17 cellular contexts compared by ENCODE assay signal in the genomic region with DNA sequence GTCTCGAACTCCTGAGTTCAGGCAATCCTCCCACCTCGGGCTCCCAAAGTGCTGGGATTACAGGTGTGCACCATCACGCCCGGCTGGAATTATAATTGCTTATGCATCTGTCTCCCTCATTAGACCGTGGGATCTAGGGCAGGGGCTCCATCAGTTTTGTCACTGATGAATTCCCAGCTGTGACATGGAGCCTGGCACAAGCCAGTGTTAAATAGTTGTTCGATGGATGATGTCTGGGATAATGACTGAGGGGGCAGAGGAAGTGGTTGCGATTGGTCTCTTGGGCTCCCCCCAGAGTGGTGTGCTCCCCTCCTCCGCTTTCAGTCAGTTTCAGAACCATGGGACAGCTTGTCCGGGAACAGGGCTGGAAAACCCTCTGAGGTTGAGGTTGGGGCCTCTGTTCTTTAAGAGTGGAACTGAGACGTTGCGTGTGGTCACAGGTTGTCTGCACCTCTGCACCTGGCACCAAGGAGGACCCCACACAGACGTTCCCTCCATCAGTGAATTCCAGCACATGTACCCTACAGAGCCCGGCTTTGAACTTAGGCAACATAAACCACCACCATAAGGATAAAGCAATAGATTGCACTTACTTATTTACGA. TPM values are rescaled to one million over a fixed set of nuclear protein-coding genes. Genes with fewer than 3 reads are reported as not detected.
DNase-seq lines count a peak whose midpoint lies in the region; ATAC-seq and TF ChIP-seq lines count a peak whose summit lies in the region.
"Had no signal": no experiment of that assay in that cellular context is flagged by ENCODE, and none has a peak within 500 bp of the region (broad histone marks: within the 10 kb centered on the region; RNA-seq: fewer than 3 reads in every experiment).

No MANE protein-coding gene starts in this region.

- H3K27ac Mint-ChIP-seq in activated CD8-positive, alpha-beta T cell treated with anti-CD3 and anti-CD28 coated beads, Interleukin-2, amount 10 ng/mL, durations not matched to agents 7 days and 5 days, result no peak overlapping the region
- no peak overlapping the region for H3K27ac Mint-ChIP-seq in activated CD8-positive, alpha-beta T cell treated with anti-CD3 and anti-CD28 coated beads for 36 hours
- H3K27ac Mint-ChIP-seq in activated B cell treated with CpG ODN at 0.5 μM for 24 hours, result peak overlapping the region; percentile 14
- H3K27ac Mint-ChIP-seq in stimulated activated memory B cell treated with anti-CD40 and anti-IgM and Interleukin-4, amounts not matched to agents 10 μg/mL and 1 μg/mL and 100 μg/mL, for 72 hours, result peak overlapping the region; percentile 74

- ATAC-seq in activated CD8-positive, alpha-beta T cell treated with anti-CD3 and anti-CD28 coated beads, Interleukin-2, amount 10 ng/mL, durations not matched to agents 7 days and 5 days, result no peak
- ATAC-seq in activated CD8-positive, alpha-beta T cell treated with anti-CD3 and anti-CD28 coated beads for 36 hours, result no peak
- ATAC-seq in activated B cell treated with CpG ODN at 0.5 μM for 24 hours (ENCODE audit: low read depth) (no peak), lung (ENCODE audit: insufficient read depth, low FRiP score) (no peak), upper lobe of right lung (no peak)
- ATAC-seq in stimulated activated memory B cell treated with anti-CD40 and anti-IgM and Interleukin-4, amounts not matched to agents 10 μg/mL and 1 μg/mL and 100 μg/mL, for 72 hours, result no peak
- ATAC-seq: A549, HCT116, HepG2 had no signal

- no peaks in the 10 kb centered on the region for H3K27me3 ChIP-seq in lung (ENCODE audit: control insufficient read depth, insufficient read depth)
- H3K27me3 ChIP-seq in upper lobe of right lung, result no peaks in the 10 kb centered on the region
- H3K27me3 ChIP-seq: BE2C had no signal

- DNase-seq in activated CD8-positive, alpha-beta T cell treated with anti-CD3 and anti-CD28 coated beads, Interleukin-2, amount 10 ng/mL, durations not matched to agents 7 days and 5 days, result peak; percentile 9
- no peak for DNase-seq in activated CD8-positive, alpha-beta T cell treated with anti-CD3 and anti-CD28 coated beads for 36 hours
- DNase-seq in activated B cell treated with CpG ODN at 0.5 μM for 24 hours (no peak), lung (ENCODE audit: low spot score) (peak; percentile 25), upper lobe of right lung (no peak), activated T-cell treated with anti-CD3 and anti-CD28 coated beads for 4 hours (no peak)
- DNase-seq: BE2C; CD4-positive, alpha-beta memory T cell; DMS79; GM23248 had no signal

- no peak for TF ChIP-seq CTCF in activated CD8-positive, alpha-beta T cell treated with anti-CD3 and anti-CD28 coated beads for 36 hours (IDR thresholded peaks at IDR 0.05)
- TF ChIP-seq CTCF in activated B cell treated with CpG ODN at 0.5 μM for 24 hours (IDR thresholded peaks at IDR 0.05) (no peak), lung (IDR thresholded peaks at IDR 0.05; ENCODE audit: control extremely low read depth, extremely low read depth) (no peak), upper lobe of right lung (IDR thresholded peaks at IDR 0.05) (no peak)

- CTCF ChIA-PET in activated CD8-positive, alpha-beta T cell treated with anti-CD3 and anti-CD28 coated beads, Interleukin-2, amount 10 ng/mL, durations not matched to agents 7 days and 5 days (lab: Charles Lee), result interaction anchor here (0.6 to 8.0 kb wide), 7 partner anchors 24 to 185 kb away, joined by 3 to 138 read pairs (median 3); no protein-coding TSS in a partner anchor
- CTCF ChIA-PET in activated CD8-positive, alpha-beta T cell treated with anti-CD3 and anti-CD28 coated beads for 36 hours (lab: Charles Lee), result interaction anchor here (0.8 to 3.9 kb wide), 6 partner anchors 29 to 188 kb away, joined by 3 to 16 read pairs (median 6); no protein-coding TSS in a partner anchor
- CTCF ChIA-PET in activated B cell treated with CpG ODN at 0.5 μM for 24 hours (lab: Charles Lee), result interaction anchor here (1.0 to 1.9 kb wide), 5 partner anchors 24 to 183 kb away, joined by 4 to 8 read pairs (median 5); no protein-coding TSS in a partner anchor

- H3K4me3 Mint-ChIP-seq in activated CD8-positive, alpha-beta T cell treated with anti-CD3 and anti-CD28 coated beads, Interleukin-2, amount 10 ng/mL, durations not matched to agents 7 days and 5 days, result no peak overlapping the region
- H3K4me3 Mint-ChIP-seq in activated CD8-positive, alpha-beta T cell treated with anti-CD3 and anti-CD28 coated beads for 36 hours, result no peak overlapping the region
- H3K4me3 Mint-ChIP-seq in activated B cell treated with CpG ODN at 0.5 μM for 24 hours, result no peak overlapping the region
- no peak overlapping the region for H3K4me3 Mint-ChIP-seq in stimulated activated memory B cell treated with anti-CD40 and anti-IgM and Interleukin-4, amounts not matched to agents 10 μg/mL and 1 μg/mL and 100 μg/mL, for 72 hours
- H3K4me3 Mint-ChIP-seq: CD4-positive, alpha-beta memory T cell had no signal

- H3K27me3 Mint-ChIP-seq in activated CD8-positive, alpha-beta T cell treated with anti-CD3 and anti-CD28 coated beads, Interleukin-2, amount 10 ng/mL, durations not matched to agents 7 days and 5 days (ENCODE audit: low read depth), result peaks cover 2% of the 10 kb centered on the region
- no peaks in the 10 kb centered on the region for H3K27me3 Mint-ChIP-seq in activated CD8-positive, alpha-beta T cell treated with anti-CD3 and anti-CD28 coated beads for 36 hours
- H3K27me3 Mint-ChIP-seq in activated B cell treated with CpG ODN at 0.5 μM for 24 hours, result no peaks in the 10 kb centered on the region
- H3K27me3 Mint-ChIP-seq in stimulated activated memory B cell treated with anti-CD40 and anti-IgM and Interleukin-4, amounts not matched to agents 10 μg/mL and 1 μg/mL and 100 μg/mL, for 72 hours, result peaks cover 3% of the 10 kb centered on the region
- H3K27me3 Mint-ChIP-seq: CD4-positive, alpha-beta memory T cell had no signal

- no peak overlapping the region for H3K27ac ChIP-seq in lung (ENCODE audit: low read depth in 1 of 2, low read length in 1 of 2)
- no peak overlapping the region for H3K27ac ChIP-seq in upper lobe of right lung
- H3K27ac ChIP-seq: C4-2B, GM23248 had no signal

- peaks cover 0 to 1% of the 10 kb centered on the region in 2 donors for H3K9me3 ChIP-seq in lung (ENCODE audit: control insufficient read depth in 2 of 2, insufficient read depth in 1 of 2, low read length in 1 of 2)
- no peaks in the 10 kb centered on the region for H3K9me3 ChIP-seq in upper lobe of right lung
- H3K9me3 ChIP-seq: A549, BE2C had no signal

- no peaks in the 10 kb centered on the region for H3K4me1 ChIP-seq in lung (ENCODE audit: control insufficient read depth in 2 of 2, insufficient read depth in 2 of 2, low read length in 2 of 2)
- no peaks in the 10 kb centered on the region for H3K4me1 ChIP-seq in upper lobe of right lung
- H3K4me1 ChIP-seq: BE2C had no signal

- H3K4me3 ChIP-seq in lung, result no peak overlapping the region
- no peak overlapping the region for H3K4me3 ChIP-seq in upper lobe of right lung
- H3K4me3 ChIP-seq: A549, GM23248 had no signal

- H3K36me3 Mint-ChIP-seq in activated CD8-positive, alpha-beta T cell treated with anti-CD3 and anti-CD28 coated beads, Interleukin-2, amount 10 ng/mL, durations not matched to agents 7 days and 5 days (ENCODE audit: low read depth), result no peaks in the 10 kb centered on the region
- no peaks in the 10 kb centered on the region for H3K36me3 Mint-ChIP-seq in activated CD8-positive, alpha-beta T cell treated with anti-CD3 and anti-CD28 coated beads for 36 hours (ENCODE audit: low read depth)
- no peaks in the 10 kb centered on the region for H3K36me3 Mint-ChIP-seq in activated B cell treated with CpG ODN at 0.5 μM for 24 hours (ENCODE audit: low read depth)
- no peaks in the 10 kb centered on the region for H3K36me3 Mint-ChIP-seq in stimulated activated memory B cell treated with anti-CD40 and anti-IgM and Interleukin-4, amounts not matched to agents 10 μg/mL and 1 μg/mL and 100 μg/mL, for 72 hours
- H3K36me3 Mint-ChIP-seq: CD4-positive, alpha-beta memory T cell had no signal

- 87 to 90% methylated on average over 14 of the region's 14 CpGs for WGBS in lung, 2 donors

- intact Hi-C loops in activated CD8-positive, alpha-beta T cell treated with anti-CD3 and anti-CD28 coated beads for 36 hours (cut with micrococcal nuclease), result loop anchor here (5.0 to 10.0 kb wide), 2 partner anchors 71 to 163 kb away; no protein-coding TSS in a partner anchor
- intact Hi-C loops in activated B cell treated with CpG ODN at 0.5 μM for 24 hours (cut with micrococcal nuclease) (no loop called here), upper lobe of right lung (cut with DNase I) (no loop called here)

- H3K9me3 Mint-ChIP-seq in activated CD8-positive, alpha-beta T cell treated with anti-CD3 and anti-CD28 coated beads, Interleukin-2, amount 10 ng/mL, durations not matched to agents 7 days and 5 days (ENCODE audit: insufficient read depth), result no peaks in the 10 kb centered on the region
- H3K9me3 Mint-ChIP-seq in activated CD8-positive, alpha-beta T cell treated with anti-CD3 and anti-CD28 coated beads for 36 hours, result peaks cover 3% of the 10 kb centered on the region
- no peaks in the 10 kb centered on the region for H3K9me3 Mint-ChIP-seq in activated B cell treated with CpG ODN at 0.5 μM for 24 hours
- H3K9me3 Mint-ChIP-seq in stimulated activated memory B cell treated with anti-CD40 and anti-IgM and Interleukin-4, amounts not matched to agents 10 μg/mL and 1 μg/mL and 100 μg/mL, for 72 hours, result no peaks in the 10 kb centered on the region

- peaks cover 49% of the 10 kb centered on the region for H3K4me1 Mint-ChIP-seq in activated CD8-positive, alpha-beta T cell treated with anti-CD3 and anti-CD28 coated beads, Interleukin-2, amount 10 ng/mL, durations not matched to agents 7 days and 5 days (ENCODE audit: low read depth)
- H3K4me1 Mint-ChIP-seq in activated CD8-positive, alpha-beta T cell treated with anti-CD3 and anti-CD28 coated beads for 36 hours (ENCODE audit: low read depth), result peaks cover 53% of the 10 kb centered on the region
- peaks cover 59% of the 10 kb centered on the region for H3K4me1 Mint-ChIP-seq in activated B cell treated with CpG ODN at 0.5 μM for 24 hours
- H3K4me1 Mint-ChIP-seq in stimulated activated memory B cell treated with anti-CD40 and anti-IgM and Interleukin-4, amounts not matched to agents 10 μg/mL and 1 μg/mL and 100 μg/mL, for 72 hours, result peaks cover 68% of the 10 kb centered on the region

- POLR2A ChIA-PET in activated CD8-positive, alpha-beta T cell treated with anti-CD3 and anti-CD28 coated beads, Interleukin-2, amount 10 ng/mL, durations not matched to agents 7 days and 5 days (lab: Charles Lee), result no interaction called here
- POLR2A ChIA-PET in activated CD8-positive, alpha-beta T cell treated with anti-CD3 and anti-CD28 coated beads for 36 hours (lab: Charles Lee), result no interaction called here
- POLR2A ChIA-PET in activated B cell treated with CpG ODN at 0.5 μM for 24 hours (lab: Charles Lee), result interaction anchor here (0.8 to 10.1 kb wide), 3 partner anchors 23 to 52 kb away, joined by 3 to 132 read pairs (median 3); no protein-coding TSS in a partner anchor

- H3K36me3 ChIP-seq in lung (ENCODE audit: control insufficient read depth in 2 of 2, insufficient read depth in 2 of 2, low read length in 2 of 2) (no peaks in the 10 kb centered on the region), upper lobe of right lung (no peaks in the 10 kb centered on the region)
- H3K36me3 ChIP-seq: BE2C had no signal

RNA-seq across cellular contexts. Expression of a gene that starts 30.8 kb away (rescaled TPM):
- total RNA-seq in activated CD8-positive, alpha-beta T cell treated with anti-CD3 and anti-CD28 coated beads, Interleukin-2, amount 10 ng/mL, durations not matched to agents 7 days and 5 days, result 10 to 100 TPM; 41.3 to 41.6 TPM
- total RNA-seq in activated CD8-positive, alpha-beta T cell treated with anti-CD3 and anti-CD28 coated beads for 36 hours, result 10 to 100 TPM; 46.4 to 47.0 TPM
- total RNA-seq in activated B cell treated with CpG ODN at 0.5 μM for 24 hours (160 and 171 TPM in 2 replicates), lung (1 to 10 TPM; 7.4 to 8.2 TPM), upper lobe of right lung (4.9 TPM)
- polyA plus RNA-seq in lung, result 10 to 100 TPM; 15.2 to 74.3 TPM
- total RNA-seq: G401, GM23248 had no signal
- polyA plus RNA-seq: A549, AG04450, GM23248 had no signal

Comparison
In these comparisons a context has a peak if more than half of its experiments do, and no peak if none do; other contexts are left out.
1. DNase-seq: peak in activated CD8-positive, alpha-beta T cell treated with anti-CD3 and anti-CD28 coated beads, Interleukin-2, amount 10 ng/mL, durations not matched to agents 7 days and 5 days (single experiment) and lung (single experiment); none in activated CD8-positive, alpha-beta T cell treated with anti-CD3 and anti-CD28 coated beads for 36 hours (single experiment), activated B cell treated with CpG ODN at 0.5 μM for 24 hours (single experiment), upper lobe of right lung (single experiment) and activated T-cell treated with anti-CD3 and anti-CD28 coated beads for 4 hours (single experiment).
2. H3K27ac Mint-ChIP-seq: peak in activated B cell treated with CpG ODN at 0.5 μM for 24 hours (single experiment) and stimulated activated memory B cell treated with anti-CD40 and anti-IgM and Interleukin-4, amounts not matched to agents 10 μg/mL and 1 μg/mL and 100 μg/mL, for 72 hours (single experiment); none in activated CD8-positive, alpha-beta T cell treated with anti-CD3 and anti-CD28 coated beads, Interleukin-2, amount 10 ng/mL, durations not matched to agents 7 days and 5 days (single experiment) and activated CD8-positive, alpha-beta T cell treated with anti-CD3 and anti-CD28 coated beads for 36 hours (single experiment).